8 cellular contexts compared by ENCODE assay signal in genomic region chr1:234373064-234373937, GRCh38. TPM values are rescaled to one million over a fixed set of nuclear protein-coding genes. Genes with fewer than 3 reads are reported as not detected.
DNase-seq lines count a peak whose midpoint lies in the region; ATAC-seq, FAIRE-seq and TF ChIP-seq lines count a peak whose summit lies in the region.

A gene with protein sequence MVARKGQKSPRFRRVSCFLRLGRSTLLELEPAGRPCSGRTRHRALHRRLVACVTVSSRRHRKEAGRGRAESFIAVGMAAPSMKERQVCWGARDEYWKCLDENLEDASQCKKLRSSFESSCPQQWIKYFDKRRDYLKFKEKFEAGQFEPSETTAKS (plus strand): TSS chr1:234373456. CDS start chr1:234373467, 11 bp downstream.

- H3K36me3 Mint-ChIP-seq in activated T-cell treated with anti-CD3 and anti-CD28 coated beads, Interleukin-2, amount 50 U/mL, for 72 hours (ENCODE audit: insufficient read depth in 2 of 2), result peaks cover 14 to 30% of the 10 kb centered on the region in 2 donors

- ATAC-seq in GM21786 (IDR thresholded peaks at IDR 0.05; ENCODE audit: unreplicated experiment), result peak; percentile 92
- peak; percentile 89 to 93 for ATAC-seq in activated T-cell treated with anti-CD3 and anti-CD28 coated beads, Interleukin-2, amount 50 U/mL, for 72 hours (replicated peaks in 1 of 2)

- intact Hi-C loops in esophagus squamous epithelium (cut with DNase I), result no loop called here

- H3K36me3 ChIP-seq in KOPT-K1 (ENCODE audit: insufficient read depth, low read length), result peaks cover 32% of the 10 kb centered on the region
- H3K36me3 ChIP-seq in esophagus squamous epithelium, result peaks cover 9 to 34% (median 17%) of the 10 kb centered on the region in 3 donors

- H3K9me3 ChIP-seq in KOPT-K1 (ENCODE audit: insufficient read depth, low read length, poor library complexity, severe bottlenecking) (no peaks in the 10 kb centered on the region), esophagus squamous epithelium (no peaks in the 10 kb centered on the region)

- H3K4me1 Mint-ChIP-seq in activated T-cell treated with anti-CD3 and anti-CD28 coated beads, Interleukin-2, amount 50 U/mL, for 72 hours (ENCODE audit: low read depth), result peaks cover 65% of the 10 kb centered on the region

- H3K27me3 ChIP-seq in esophagus squamous epithelium, result no peaks in the 10 kb centered on the region

- peak in 3 of 4 donors; percentile 79 to 88 (median 84) for TF ChIP-seq POLR2A in esophagus squamous epithelium (IDR thresholded peaks at IDR 0.05)

- TF ChIP-seq CTCF in esophagus squamous epithelium (IDR thresholded peaks at IDR 0.05), result peak in 2 of 6 experiments; percentile 22 to 27

- WGBS in esophagus squamous epithelium, 2 donors, result 0 to 1% methylated on average over 8 to 39 of the region's 62 CpGs

- H3K4me3 ChIP-seq in esophagus squamous epithelium, result peak within 1 kb of the TSS; percentile 69 to 94 (median 93)

- no peaks in the 10 kb centered on the region for H3K27me3 Mint-ChIP-seq in activated T-cell treated with anti-CD3 and anti-CD28 coated beads, Interleukin-2, amount 50 U/mL, for 72 hours (ENCODE audit: low read depth)

- H3K4me3 Mint-ChIP-seq in activated T-cell treated with anti-CD3 and anti-CD28 coated beads, Interleukin-2, amount 50 U/mL, for 72 hours, result peak within 1 kb of the TSS; percentile 97 to 98

- H3K27ac ChIP-seq in KOPT-K1 (ENCODE audit: low read depth, low read length, poor library complexity, severe bottlenecking) (peak within 1 kb of the TSS; percentile 90), esophagus squamous epithelium (peak within 1 kb of the TSS; percentile 93 to 97 (median 97))

- H3K4me1 ChIP-seq in esophagus squamous epithelium, result peaks cover 4 to 40% (median 16%) of the 10 kb centered on the region in 3 donors

- peak; percentile 87 for FAIRE-seq in RCC 7860 (lab: Jason Lieb, UNC)

- no peaks in the 10 kb centered on the region for H3K9me3 Mint-ChIP-seq in activated T-cell treated with anti-CD3 and anti-CD28 coated beads, Interleukin-2, amount 50 U/mL, for 72 hours

- H3K27ac Mint-ChIP-seq in activated T-cell treated with anti-CD3 and anti-CD28 coated beads, Interleukin-2, amount 50 U/mL, for 72 hours, result peak within 1 kb of the TSS; percentile 98

- DNase-seq in DMS79 treated with DMSO at 0.1 percent for 48 hours (lab: John Stamatoyannopoulos, UW) (peak; percentile 88), RCC 7860 (ENCODE audit: low spot score) (peak; percentile 96), esophagus squamous epithelium (lab: John Stamatoyannopoulos, UW) (peak; percentile 87), myocyte (ENCODE audit: low read depth) (peak; percentile 97)
- DNase-seq in activated T-cell treated with anti-CD3 and anti-CD28 coated beads, Interleukin-2, amount 50 U/mL, for 72 hours, result peak; percentile 91 to 93
- peak; percentile 76 to 86 for DNase-seq in stimulated activated CD8-positive, alpha-beta memory T cell treated with anti-CD3 and anti-CD28 coated beads, Interleukin-7, amount 100 ng/mL, for 48 hours (ENCODE audit: extremely low read depth in 1 of 2, low read depth in 1 of 2)

RNA-seq across cellular contexts. Expression of the gene that starts here (rescaled TPM):
- total RNA-seq in activated T-cell treated with anti-CD3 and anti-CD28 coated beads, Interleukin-2, amount 50 U/mL, for 72 hours, result 10 to 100 TPM; 55.3 to 58.2 TPM
- total RNA-seq in esophagus squamous epithelium (10 to 100 TPM; 17.1 to 33.5 (median 24.6) TPM), myocyte (33.2 and 40.9 TPM in 2 replicates)
- polyA plus RNA-seq in myocyte (2012), result 32.4 TPM

Comparison
In these comparisons a context has a peak if more than half of its experiments do, and no peak if none do; other contexts are left out.
1. Peak in every context shown above with its lines: DNase-seq, ATAC-seq, H3K4me3 ChIP-seq and H3K27ac ChIP-seq.